Comparison of ENCODE assay signal across 9 cellular contexts in the genomic region with DNA sequence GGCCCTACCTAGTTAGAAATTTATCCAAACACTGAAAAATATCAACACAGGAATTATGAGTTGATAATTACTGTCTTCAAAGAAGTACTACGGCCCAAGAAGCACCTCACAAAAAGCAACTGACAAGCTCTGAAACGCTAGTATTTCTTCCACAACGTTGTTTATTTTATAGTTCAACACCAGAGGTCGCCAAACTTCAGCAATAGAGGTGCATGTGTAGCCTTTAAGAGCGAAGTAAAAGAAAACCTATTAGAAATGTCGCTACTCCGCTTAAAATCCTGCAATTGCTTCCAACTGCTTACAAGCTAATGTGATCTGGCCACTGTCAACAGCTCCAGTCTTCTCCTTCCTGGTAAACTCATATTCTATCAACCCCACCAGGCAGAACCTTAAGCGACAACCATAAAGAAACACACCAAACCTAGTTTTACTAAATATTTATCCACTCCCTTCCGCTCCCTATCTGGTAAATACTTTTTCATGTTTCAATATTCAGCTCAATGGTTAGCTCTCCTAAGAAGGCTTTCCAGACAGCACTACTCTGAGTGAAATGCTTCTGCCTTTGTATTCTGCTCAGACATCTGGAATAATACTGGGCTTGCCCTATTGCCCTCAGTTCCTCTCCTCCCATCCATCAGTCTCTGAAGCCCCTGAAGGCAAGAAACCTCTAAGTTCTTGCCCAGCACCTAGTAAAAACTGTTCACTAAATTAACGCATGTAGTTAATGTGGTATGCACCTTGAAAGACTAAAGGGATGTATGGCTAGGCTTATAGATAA.
DNase-seq lines count a peak whose midpoint lies in the region; ATAC-seq and TF ChIP-seq lines count a peak whose summit lies in the region.
"Had no signal": no experiment of that assay in that cellular context is flagged by ENCODE, and none has a peak within 500 bp of the region (broad histone marks: within the 10 kb centered on the region; RNA-seq: fewer than 3 reads in every experiment).

No MANE protein-coding gene starts in this region.

- POLR2A ChIA-PET in HEK293T (lab: Yijun Ruan, JAX), result interaction anchor here (3.2 kb wide), 1 partner anchor 202 kb away, joined by 38 read pairs; a partner anchor contains a TSS
- POLR2A ChIA-PET in activated CD4-positive, alpha-beta memory T cell treated with anti-CD3 and anti-CD28 coated beads, Interleukin-2, amount 10 ng/mL, durations not matched to agents 7 days and 5 days (lab: Charles Lee), result interaction anchor here (0.9 to 1.2 kb wide), 4 partner anchors 202 to 525 kb away, joined by 3 to 4 read pairs (median 3); no protein-coding TSS in a partner anchor

- CTCF ChIA-PET in HEK293T (lab: Yijun Ruan, JAX), result interaction anchor here (0.6 to 2.8 kb wide), 14 partner anchors 8 to 525 kb away, joined by 3 to 11 read pairs (median 3); no protein-coding TSS in a partner anchor
- CTCF ChIA-PET in activated CD4-positive, alpha-beta memory T cell treated with anti-CD3 and anti-CD28 coated beads, Interleukin-2, amount 10 ng/mL, durations not matched to agents 7 days and 5 days (lab: Charles Lee), result interaction anchor here (0.6 to 3.9 kb wide), 23 partner anchors 8 to 667 kb away, joined by 3 to 37 read pairs (median 5); a partner anchor contains a TSS

- H3K4me1 Mint-ChIP-seq in activated CD4-positive, alpha-beta memory T cell treated with anti-CD3 and anti-CD28 coated beads, Interleukin-2, amount 10 ng/mL, durations not matched to agents 7 days and 5 days, result peaks cover 4% of the 10 kb centered on the region
- H3K4me1 Mint-ChIP-seq in nephron progenitor cell, result peaks cover 17% of the 10 kb centered on the region

- H3K4me3 Mint-ChIP-seq in activated CD4-positive, alpha-beta memory T cell treated with anti-CD3 and anti-CD28 coated beads, Interleukin-2, amount 10 ng/mL, durations not matched to agents 7 days and 5 days, result no peak overlapping the region
- H3K4me3 Mint-ChIP-seq in nephron progenitor cell, result no peak overlapping the region
- H3K4me3 Mint-ChIP-seq: central memory CD8-positive, alpha-beta T cell had no signal

- peaks cover 31% of the 10 kb centered on the region for H3K36me3 Mint-ChIP-seq in activated CD4-positive, alpha-beta memory T cell treated with anti-CD3 and anti-CD28 coated beads, Interleukin-2, amount 10 ng/mL, durations not matched to agents 7 days and 5 days (ENCODE audit: low read depth)
- H3K36me3 Mint-ChIP-seq in nephron progenitor cell (ENCODE audit: low read depth), result peaks cover 74% of the 10 kb centered on the region

- H3K4me3 ChIP-seq in fibroblast of pulmonary artery (replicated peaks; ENCODE audit: low read depth, low read length), result no peak overlapping the region

- peaks cover 15% of the 10 kb centered on the region for H3K9me3 Mint-ChIP-seq in activated CD4-positive, alpha-beta memory T cell treated with anti-CD3 and anti-CD28 coated beads, Interleukin-2, amount 10 ng/mL, durations not matched to agents 7 days and 5 days
- peaks cover 33% of the 10 kb centered on the region for H3K9me3 Mint-ChIP-seq in nephron progenitor cell

- DNase-seq in EL (peak; percentile 67), HEK293T (ENCODE audit: extremely low spot score) (peak; percentile 57), NCI-H2227 (lab: John Stamatoyannopoulos, UW; ENCODE audit: unreplicated experiment) (peak; percentile 75), fibroblast of pulmonary artery (ENCODE audit: low read depth) (peak; percentile 88), nephron progenitor cell (peak; percentile 36)
- DNase-seq in activated CD4-positive, alpha-beta memory T cell treated with anti-CD3 and anti-CD28 coated beads, Interleukin-2, amount 10 ng/mL, durations not matched to agents 7 days and 5 days, result peak; percentile 26

- no peak overlapping the region for H3K27ac Mint-ChIP-seq in activated CD4-positive, alpha-beta memory T cell treated with anti-CD3 and anti-CD28 coated beads, Interleukin-2, amount 10 ng/mL, durations not matched to agents 7 days and 5 days
- peak overlapping the region; percentile 66 for H3K27ac Mint-ChIP-seq in nephron progenitor cell

- no peak for ATAC-seq in HG03045 (IDR thresholded peaks at IDR 0.05; ENCODE audit: unreplicated experiment)
- ATAC-seq in GM21381 (IDR thresholded peaks at IDR 0.05; ENCODE audit: unreplicated experiment), result no peak

- peak; percentile 73 for TF ChIP-seq CTCF in fibroblast of pulmonary artery (IDR thresholded peaks at IDR 0.05; ENCODE audit: low read length, missing control alignments)
- peak; percentile 65 for TF ChIP-seq CTCF in nephron progenitor cell (IDR thresholded peaks at IDR 0.05)

- H3K27me3 Mint-ChIP-seq in activated CD4-positive, alpha-beta memory T cell treated with anti-CD3 and anti-CD28 coated beads, Interleukin-2, amount 10 ng/mL, durations not matched to agents 7 days and 5 days, result no peaks in the 10 kb centered on the region
- H3K27me3 Mint-ChIP-seq in nephron progenitor cell (ENCODE audit: low read depth, poor library complexity), result peaks cover 6% of the 10 kb centered on the region
- H3K27me3 Mint-ChIP-seq: central memory CD8-positive, alpha-beta T cell had no signal

TF ChIP-seq in HEK293T, 16 proteins besides CTCF, POLR2A, EP300 and RAD21:
- TF ChIP-seq, protein P1, sequence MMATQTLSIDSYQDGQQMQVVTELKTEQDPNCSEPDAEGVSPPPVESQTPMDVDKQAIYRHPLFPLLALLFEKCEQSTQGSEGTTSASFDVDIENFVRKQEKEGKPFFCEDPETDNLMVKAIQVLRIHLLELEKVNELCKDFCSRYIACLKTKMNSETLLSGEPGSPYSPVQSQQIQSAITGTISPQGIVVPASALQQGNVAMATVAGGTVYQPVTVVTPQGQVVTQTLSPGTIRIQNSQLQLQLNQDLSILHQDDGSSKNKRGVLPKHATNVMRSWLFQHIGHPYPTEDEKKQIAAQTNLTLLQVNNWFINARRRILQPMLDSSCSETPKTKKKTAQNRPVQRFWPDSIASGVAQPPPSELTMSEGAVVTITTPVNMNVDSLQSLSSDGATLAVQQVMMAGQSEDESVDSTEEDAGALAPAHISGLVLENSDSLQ (IDR thresholded peaks at IDR 0.05), result no peak
- TF ChIP-seq ELF4 (IDR thresholded peaks at IDR 0.05), result no peak
- TF ChIP-seq LEF1 (IDR thresholded peaks at IDR 0.05; ENCODE audit: borderline replicate concordance), result no peak
- TF ChIP-seq FOXA1 (IDR thresholded peaks at IDR 0.05), result no peak
- TF ChIP-seq ARNT (IDR thresholded peaks at IDR 0.05), result no peak
- TF ChIP-seq ZNF384 (IDR thresholded peaks at IDR 0.05), result no peak
- TF ChIP-seq BHLHE40 (IDR thresholded peaks at IDR 0.05; ENCODE audit: borderline replicate concordance), result no peak
- TF ChIP-seq TARDBP (IDR thresholded peaks at IDR 0.05), result no peak
- TF ChIP-seq NFRKB (IDR thresholded peaks at IDR 0.05), result no peak
- no peak for TF ChIP-seq FOXM1 (IDR thresholded peaks at IDR 0.05; ENCODE audit: borderline replicate concordance)
- TF ChIP-seq HDGF (IDR thresholded peaks at IDR 0.05; ENCODE audit: borderline replicate concordance), result no peak

Comparison
In these comparisons a context has a peak if more than half of its experiments do, and no peak if none do; other contexts are left out.
1. DNase-seq: peak in every context shown above with its lines; median percentile 88 in fibroblast of pulmonary artery; 75 in NCI-H2227; 67 in EL; 57 in HEK293T; 36 in nephron progenitor cell; 26 in activated CD4-positive, alpha-beta memory T cell treated with anti-CD3 and anti-CD28 coated beads, Interleukin-2, amount 10 ng/mL, durations not matched to agents 7 days and 5 days.